ENCODE assay signal across 16 cellular contexts in the genomic region with DNA sequence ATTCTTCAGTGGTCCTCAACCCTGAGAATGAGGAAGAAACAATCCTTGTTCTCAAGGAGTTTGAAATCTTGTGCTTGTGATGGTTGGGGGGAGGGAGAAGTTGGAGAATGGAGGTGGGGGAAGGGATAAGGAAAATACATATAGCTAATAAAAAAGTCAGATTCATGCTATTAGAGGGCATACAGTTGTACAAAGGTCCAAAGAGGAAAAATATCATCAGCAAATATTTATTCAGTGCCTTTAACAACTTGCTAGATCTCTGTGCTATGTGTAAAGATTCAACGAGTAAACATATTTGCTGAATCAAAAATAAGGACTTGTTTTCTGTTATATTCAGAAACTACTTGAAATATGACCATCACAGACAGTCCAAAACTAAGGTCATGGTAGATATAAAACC.
"Had no signal": no experiment of that assay in that cellular context is flagged by ENCODE, and none has a peak within 500 bp of the region (broad histone marks: within the 10 kb centered on the region; RNA-seq: fewer than 3 reads in every experiment).

No MANE protein-coding gene starts in this region.

- H3K36me3 ChIP-seq: lower lobe of right lung, neural progenitor cell, stomach, thyroid gland, vagina had no signal

- H3K79me2 ChIP-seq: parathyroid adenoma had no signal

- H3K27me3 ChIP-seq: dorsolateral prefrontal cortex, neural progenitor cell, stomach, thyroid gland, vagina had no signal

- H2AFZ ChIP-seq: neural progenitor cell, parathyroid adenoma had no signal

- H3K9me3 ChIP-seq: lower lobe of right lung, stomach, thyroid gland, vagina had no signal

- H3K4me3 ChIP-seq: dorsolateral prefrontal cortex, lower lobe of right lung, neural progenitor cell, smooth muscle cell, stomach, thyroid gland, vagina had no signal

- H3K4me2 ChIP-seq: neural progenitor cell had no signal

- H3K27ac ChIP-seq: dorsolateral prefrontal cortex, lower lobe of right lung, neural progenitor cell, parathyroid adenoma, stomach, thyroid gland, vagina had no signal

- DNase-seq: dorsolateral prefrontal cortex; effector CD4-positive, alpha-beta T cell; left ventricle myocardium superior; lower lobe of right lung; naive B cell; stimulated activated CD4-positive, alpha-beta T cell treated with anti-CD3 and anti-CD28 coated beads, Interleukin-12 subunit alpha, Interleukin-12 subunit beta, amount 100 ng/mL, for 4 hours; stimulated activated CD4-positive, alpha-beta T cell treated with anti-CD3 and anti-CD28 coated beads, Interleukin-1b, Interleukin-23, amount 100 ng/mL, for 48 hours; stimulated activated CD4-positive, alpha-beta T cell treated with anti-CD3 and anti-CD28 coated beads, Interleukin-4, amount 100 ng/mL, for 24 hours; stimulated activated naive CD4-positive, alpha-beta T cell treated with Interleukin-2 at 50 U/mL for 16 hours; stomach; thyroid gland; trophoblast cell had no signal

- H3K4me1 ChIP-seq: lower lobe of right lung, neural progenitor cell, parathyroid adenoma, thyroid gland had no signal
